In genomic region chr19:17209126-17210036, GRCh38 we compare ENCODE assay signal across 8 cellular contexts. TPM values are rescaled to one million over a fixed set of nuclear protein-coding genes. Genes with fewer than 3 reads are reported as not detected.
A peak's percentile ranks its signal among the peaks of the same experiment; 100 is the strongest.
DNase-seq lines count a peak whose midpoint lies in the region; ATAC-seq and TF ChIP-seq lines count a peak whose summit lies in the region.

No MANE protein-coding gene starts in this region.

- H3K36me3 Mint-ChIP-seq in IgD-negative memory B cell = no peaks in the 10 kb centered on the region

- H3K4me3 ChIP-seq in body of pancreas = no peak overlapping the region

- DNase-seq in ELR (ENCODE audit: low read depth) = peak; percentile 78
- DNase-seq in activated CD8-positive, alpha-beta memory T cell treated with anti-CD3 and anti-CD28 coated beads for 24 hours = peak; percentile 75
- DNase-seq in iPS-NIHi7 (ENCODE audit: extremely low spot score) = peak; percentile 99
- no peak for DNase-seq in C1 segment of cervical spinal cord (lab: John Stamatoyannopoulos, UW)
- no peak for DNase-seq in body of pancreas

- H3K4me1 Mint-ChIP-seq in IgD-negative memory B cell = peaks cover 6 to 15% (median 6%) of the 10 kb centered on the region in 3 donors

- peak overlapping the region in 2 of 4 donors; percentile 12 to 66 for H3K4me3 Mint-ChIP-seq in IgD-negative memory B cell

- WGBS in body of pancreas, 2 donors = 75 to 81% methylated on average over 23 to 28 of the region's 28 CpGs

- H3K27me3 ChIP-seq in body of pancreas = no peaks in the 10 kb centered on the region

- peak overlapping the region in 2 of 3 donors; percentile 23 to 91 for H3K27ac Mint-ChIP-seq in IgD-negative memory B cell

- no peaks in the 10 kb centered on the region for H3K9me3 Mint-ChIP-seq in IgD-negative memory B cell

- TF ChIP-seq POLR2A in body of pancreas (IDR thresholded peaks at IDR 0.05) = no peak

- intact Hi-C loops in body of pancreas (cut with DNase I) = loop anchor here (10.0 kb wide), 1 partner anchor 135 kb away; the partner anchor contains the start of genes HAUS8 and MYO9B

- no peaks in the 10 kb centered on the region for H3K36me3 ChIP-seq in body of pancreas (replicated peaks in 1 of 2; ENCODE audit: insufficient read depth in 1 of 2, low read depth in 2 of 2)

- no peaks in the 10 kb centered on the region for H3K9me3 ChIP-seq in body of pancreas

- H3K27ac ChIP-seq in body of pancreas = no peak overlapping the region

- TF ChIP-seq CTCF in body of pancreas (IDR thresholded peaks at IDR 0.05) = no peak

- ATAC-seq in HG03439 (IDR thresholded peaks at IDR 0.05; ENCODE audit: unreplicated experiment) (no peak), HG02610 (IDR thresholded peaks at IDR 0.05; ENCODE audit: unreplicated experiment) (no peak), body of pancreas (no peak)

- H3K27me3 Mint-ChIP-seq in IgD-negative memory B cell = no peaks in the 10 kb centered on the region

- peaks cover 2% of the 10 kb centered on the region for H3K4me1 ChIP-seq in body of pancreas

RNA-seq across cellular contexts. Expression of gene USE1, which starts 5.8 kb away (rescaled TPM):
- 52.5 TPM for polyA plus RNA-seq in IgD-negative memory B cell
- 10 to 100 TPM; 13.2 to 20.1 TPM for total RNA-seq in body of pancreas

RNA-seq across cellular contexts. Expression of gene OCEL1, which starts 16.6 kb away (rescaled TPM):
- polyA plus RNA-seq in IgD-negative memory B cell = 46.0 TPM
- total RNA-seq in body of pancreas = 10 to 100 TPM; 27.4 to 27.8 TPM

RNA-seq across cellular contexts. Expression of gene NR2F6, which starts 36.3 kb away (rescaled TPM):
- polyA plus RNA-seq in IgD-negative memory B cell = 1.3 TPM
- 10 to 100 TPM; 67.6 to 83.3 TPM for total RNA-seq in body of pancreas

RNA-seq across cellular contexts. Expression of gene USHBP1, which starts 55.2 kb away (rescaled TPM):
- not detected for polyA plus RNA-seq in IgD-negative memory B cell
- 10 to 100 TPM in 1 of 2 donors, 1 to 10 TPM in 1; 9.2 to 10.4 TPM for total RNA-seq in body of pancreas

RNA-seq across cellular contexts. Expression of gene BABAM1, which starts 57.9 kb away (rescaled TPM):
- 115 TPM for polyA plus RNA-seq in IgD-negative memory B cell
- 10 to 100 TPM; 45.2 to 84.6 TPM for total RNA-seq in body of pancreas

Comparison
In these comparisons a context has a peak if more than half of its experiments do, and no peak if none do; other contexts are left out.
1. DNase-seq: peak in ELR (single experiment), activated CD8-positive, alpha-beta memory T cell treated with anti-CD3 and anti-CD28 coated beads for 24 hours (single experiment) and iPS-NIHi7 (single experiment); none in C1 segment of cervical spinal cord (0 of 14) and body of pancreas (0 of 4).